In the genomic region with DNA sequence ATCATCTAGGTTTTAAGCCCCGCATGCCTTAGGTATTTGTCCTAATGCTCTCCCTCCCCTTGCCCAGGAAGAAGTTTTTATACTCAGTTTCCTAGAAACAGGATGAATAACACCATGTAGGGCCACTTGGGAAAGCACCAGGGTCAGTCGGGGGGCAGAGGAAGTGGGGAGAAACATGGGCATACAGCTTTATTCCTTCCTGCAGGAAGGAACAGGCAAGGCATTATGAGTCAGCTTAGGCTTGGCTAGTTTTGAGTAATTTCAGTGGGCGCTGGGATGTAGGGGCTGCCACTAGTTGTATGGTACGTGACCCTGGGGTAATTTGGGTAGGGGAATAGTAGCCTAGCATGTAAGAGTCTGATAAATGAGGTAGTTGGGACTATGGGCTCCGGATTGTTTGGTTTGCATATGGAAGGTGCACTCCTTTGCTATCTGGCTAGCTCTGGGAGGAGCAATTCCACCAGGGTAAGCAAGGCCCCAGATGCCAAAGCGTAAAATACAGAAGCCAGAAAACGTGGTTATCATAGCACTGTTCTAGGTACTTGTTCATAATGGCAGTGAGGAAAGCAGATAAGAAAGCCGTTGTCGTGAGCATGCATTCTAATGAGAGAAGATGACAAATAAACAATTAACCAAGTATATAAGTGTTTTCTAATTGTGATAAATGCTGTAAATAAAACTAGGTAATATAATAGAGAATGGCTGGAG, we compare ENCODE assay signal across 13 cellular contexts. TPM values are rescaled to one million over a fixed set of nuclear protein-coding genes. Genes with fewer than 3 reads are reported as not detected.
A peak's percentile ranks its signal among the peaks of the same experiment; 100 is the strongest.
DNase-seq lines count a peak whose midpoint lies in the region; ATAC-seq and TF ChIP-seq lines count a peak whose summit lies in the region.
"Had no signal": no experiment of that assay in that cellular context is flagged by ENCODE, and none has a peak within 500 bp of the region (broad histone marks: within the 10 kb centered on the region; RNA-seq: fewer than 3 reads in every experiment).

No MANE protein-coding gene starts in this region.

- H3K4me3 ChIP-seq in heart right ventricle (no peak overlapping the region), right atrium auricular region (no peak overlapping the region), fibroblast of the aortic adventitia (ENCODE audit: low read depth, low read length) (no peak overlapping the region)
- H3K4me3 ChIP-seq: BLaER1, gastroesophageal sphincter had no signal

- no peak overlapping the region for H3K27ac Mint-ChIP-seq in endothelial cell (ENCODE audit: unreplicated experiment)

- H3K36me3 ChIP-seq in heart right ventricle: no peaks in the 10 kb centered on the region
- H3K36me3 ChIP-seq in right atrium auricular region: no peaks in the 10 kb centered on the region
- H3K36me3 ChIP-seq: BLaER1, gastroesophageal sphincter had no signal

- H3K9me3 ChIP-seq in heart right ventricle (no peaks in the 10 kb centered on the region), right atrium auricular region (no peaks in the 10 kb centered on the region)
- H3K9me3 ChIP-seq: BLaER1, gastroesophageal sphincter had no signal

- DNase-seq in heart right ventricle: peak in 1 of 2 donors; percentile 16
- DNase-seq in right atrium auricular region (ENCODE audit: low spot score): no peak
- DNase-seq in SW 1271 (lab: John Stamatoyannopoulos, UW): peak; percentile 7 to 65
- peak; percentile 15 for DNase-seq in fibroblast of the aortic adventitia (ENCODE audit: low read depth)
- peak; percentile 11 for DNase-seq in superior temporal gyrus (ENCODE audit: extremely low spot score)
- no peak for DNase-seq in SIG-M5 (lab: John Stamatoyannopoulos, UW)
- DNase-seq in endothelial cell (ENCODE audit: low spot score): no peak
- DNase-seq: activated CD4-positive, alpha-beta T cell treated with anti-CD3 and anti-CD28 coated beads for 4 hours; amniotic stem cell; NCI-H1092 had no signal

- 75 to 80% methylated on average over 9 of the region's 9 CpGs for WGBS in heart right ventricle, 2 donors

- no peak overlapping the region for H3K4me3 Mint-ChIP-seq in endothelial cell (ENCODE audit: unreplicated experiment)

- H3K9me3 Mint-ChIP-seq in endothelial cell (ENCODE audit: unreplicated experiment): no peaks in the 10 kb centered on the region

- H3K4me1 Mint-ChIP-seq in endothelial cell (ENCODE audit: unreplicated experiment): peaks cover 12% of the 10 kb centered on the region

- TF ChIP-seq CTCF in heart right ventricle (IDR thresholded peaks at IDR 0.05): no peak
- no peak for TF ChIP-seq CTCF in right atrium auricular region (IDR thresholded peaks at IDR 0.05)
- TF ChIP-seq CTCF in fibroblast of the aortic adventitia (IDR thresholded peaks at IDR 0.05; ENCODE audit: insufficient read depth, low read length): no peak
- TF ChIP-seq CTCF in endothelial cell (IDR thresholded peaks at IDR 0.05; ENCODE audit: unreplicated experiment): no peak

- ATAC-seq in heart right ventricle: peak in 5 of 8 donors; percentile 17 to 70 (median 42)
- no peak for ATAC-seq in HG02870 (IDR thresholded peaks at IDR 0.05; ENCODE audit: unreplicated experiment)
- ATAC-seq: gastroesophageal sphincter had no signal

- no peaks in the 10 kb centered on the region for H3K36me3 Mint-ChIP-seq in endothelial cell (ENCODE audit: low read depth, unreplicated experiment)

- no peaks in the 10 kb centered on the region for H3K27me3 Mint-ChIP-seq in endothelial cell (ENCODE audit: unreplicated experiment)

- intact Hi-C loops in heart right ventricle (cut with DNase I): no loop called here

- H3K4me1 ChIP-seq in heart right ventricle (peaks cover 0 to 32% (median 11%) of the 10 kb centered on the region in 9 donors), right atrium auricular region (peaks cover 0 to 6% of the 10 kb centered on the region in 2 donors)

- H3K27me3 ChIP-seq in heart right ventricle (no peaks in the 10 kb centered on the region), right atrium auricular region (no peaks in the 10 kb centered on the region)
- H3K27me3 ChIP-seq: BLaER1, gastroesophageal sphincter had no signal

- H3K27ac ChIP-seq in heart right ventricle (no peak overlapping the region), right atrium auricular region (no peak overlapping the region)
- H3K27ac ChIP-seq: BLaER1, gastroesophageal sphincter had no signal

RNA-seq across cellular contexts. Expression of a gene that starts 24.8 kb away (rescaled TPM):
- total RNA-seq in heart right ventricle (10 to 100 TPM in 5 of 10 donors, 1 to 10 TPM in 5; 8.9 to 14.8 (median 10.6) TPM), right atrium auricular region (10 to 100 TPM in 1 of 2 donors, 1 to 10 TPM in 1; 6.4 to 11.3 TPM), fibroblast of the aortic adventitia (ENCODE audit: low replicate concordance) (5.3 and 15.3 TPM in 2 replicates), endothelial cell (ENCODE audit: unreplicated experiment) (17.3 TPM)
- 1 to 10 TPM; 2.9 to 4.2 TPM for polyA plus RNA-seq in heart right ventricle

Comparison
In these comparisons a context has a peak if more than half of its experiments do, and no peak if none do; other contexts are left out.
1. DNase-seq: peak in SW 1271 (2 of 2), fibroblast of the aortic adventitia (single experiment) and superior temporal gyrus (single experiment); none in right atrium auricular region (single experiment), SIG-M5 (single experiment) and endothelial cell (single experiment).